27 cellular contexts compared by ENCODE assay signal in genomic region chr1:218430802-218431201, GRCh38.
DNase-seq lines count a peak whose midpoint lies in the region; ATAC-seq, FAIRE-seq and TF ChIP-seq lines count a peak whose summit lies in the region.
"Had no signal": no experiment of that assay in that cellular context is flagged by ENCODE, and none has a peak within 500 bp of the region (broad histone marks: within the 10 kb centered on the region; RNA-seq: fewer than 3 reads in every experiment).

No MANE protein-coding gene starts in this region.

- H3K4me3 ChIP-seq in SJCRH30 = no peak overlapping the region
- no peak overlapping the region for H3K4me3 ChIP-seq in fibroblast of pulmonary artery (replicated peaks; ENCODE audit: low read depth, low read length)
- no peak overlapping the region for H3K4me3 ChIP-seq in mesodermal cell (ENCODE audit: extremely low read depth, insufficient read depth, low read length, poor library complexity, severe bottlenecking)
- H3K4me3 ChIP-seq: esophagus squamous epithelium, spleen, upper lobe of left lung had no signal

- H3K4me1 ChIP-seq in SJCRH30 (peaks cover 32% of the 10 kb centered on the region), mesodermal cell (ENCODE audit: control insufficient read depth, insufficient read depth, low read length, poor library complexity, severe bottlenecking) (peaks cover 7% of the 10 kb centered on the region)
- H3K4me1 ChIP-seq: esophagus squamous epithelium, spleen had no signal

- FAIRE-seq in D721Med (lab: Jason Lieb, UNC) = peak; percentile 11
- FAIRE-seq: GM19239, H54 had no signal

- H3K9me3 ChIP-seq in SJCRH30 (replicated peaks) (peaks cover 5% of the 10 kb centered on the region; the same call in 1 of the 2 replicates), mesodermal cell (ENCODE audit: control insufficient read depth, low read length) (peaks cover 3% of the 10 kb centered on the region)
- H3K9me3 ChIP-seq: esophagus squamous epithelium, SK-N-SH, spleen, upper lobe of left lung had no signal

- peak overlapping the region; percentile 24 for H3K27ac ChIP-seq in SJCRH30
- peak overlapping the region; percentile 11 for H3K27ac ChIP-seq in mesodermal cell (ENCODE audit: low read depth, low read length, severe bottlenecking)
- H3K27ac ChIP-seq: esophagus squamous epithelium, spleen, upper lobe of left lung had no signal

- no peaks in the 10 kb centered on the region for H3K27me3 ChIP-seq in SJCRH30
- H3K27me3 ChIP-seq: esophagus squamous epithelium, spleen, upper lobe of left lung had no signal

- 89 to 100% methylated on average over 1 of the region's 2 CpGs for WGBS in mesodermal cell (ENCODE audit: insufficient coverage in 2 of 2), 2 experiments

- no peak for TF ChIP-seq CTCF in D721Med (IDR thresholded peaks at IDR 0.05; ENCODE audit: insufficient read depth, missing control alignments)
- no peak for TF ChIP-seq CTCF in fibroblast of pulmonary artery (IDR thresholded peaks at IDR 0.05; ENCODE audit: low read length, missing control alignments)

- no peak for ATAC-seq in GM19328 (IDR thresholded peaks at IDR 0.05; ENCODE audit: unreplicated experiment)
- ATAC-seq: activated T-helper 17 cell treated with anti-CD3 and anti-CD28 coated beads, Interleukin-2, amount 50 U/mL, for 72 hours had no signal

- H3K36me3 ChIP-seq in SJCRH30 (peaks cover 18% of the 10 kb centered on the region; the same call in 1 of the 2 replicates), mesodermal cell (ENCODE audit: control insufficient read depth, insufficient read depth, low read length) (peaks cover 50% of the 10 kb centered on the region)
- H3K36me3 ChIP-seq: esophagus squamous epithelium, spleen had no signal

- DNase-seq in D721Med (ENCODE audit: insufficient read length, low spot score) (no peak), SJCRH30 (peak; percentile 21 to 68), fibroblast of pulmonary artery (ENCODE audit: low read depth) (peak; percentile 84), retina (no peak), DMS153 (lab: John Stamatoyannopoulos, UW) (no peak), NCI-H82 treated with DMSO at 0.1 percent for 48 hours (lab: John Stamatoyannopoulos, UW; ENCODE audit: unreplicated experiment) (no peak)
- DNase-seq: ACHN; activated CD4-positive, alpha-beta memory T cell treated with anti-CD3 and anti-CD28 coated beads, Interleukin-2, amount 10 ng/mL, durations not matched to agents 7 days and 5 days; activated CD4-positive, alpha-beta T cell treated with anti-CD3 and anti-CD28 coated beads for 1 hour; caudate nucleus; DMS79; esophagus squamous epithelium; GF-D8; kidney glomerular epithelial cell; NCI-H1105 treated with DMSO at 0.1 percent for 48 hours; NCI-H2029; NCI-H69; RPMI8226; SK-N-SH; spleen; T-helper 2 cell; upper lobe of left lung had no signal

Comparison
In these comparisons a context has a peak if more than half of its experiments do, and no peak if none do; other contexts are left out.
1. DNase-seq: peak in SJCRH30 (2 of 2) and fibroblast of pulmonary artery (single experiment); none in D721Med (single experiment), retina (single experiment), DMS153 (single experiment) and NCI-H82 treated with DMSO at 0.1 percent for 48 hours (single experiment).